In the genomic region with DNA sequence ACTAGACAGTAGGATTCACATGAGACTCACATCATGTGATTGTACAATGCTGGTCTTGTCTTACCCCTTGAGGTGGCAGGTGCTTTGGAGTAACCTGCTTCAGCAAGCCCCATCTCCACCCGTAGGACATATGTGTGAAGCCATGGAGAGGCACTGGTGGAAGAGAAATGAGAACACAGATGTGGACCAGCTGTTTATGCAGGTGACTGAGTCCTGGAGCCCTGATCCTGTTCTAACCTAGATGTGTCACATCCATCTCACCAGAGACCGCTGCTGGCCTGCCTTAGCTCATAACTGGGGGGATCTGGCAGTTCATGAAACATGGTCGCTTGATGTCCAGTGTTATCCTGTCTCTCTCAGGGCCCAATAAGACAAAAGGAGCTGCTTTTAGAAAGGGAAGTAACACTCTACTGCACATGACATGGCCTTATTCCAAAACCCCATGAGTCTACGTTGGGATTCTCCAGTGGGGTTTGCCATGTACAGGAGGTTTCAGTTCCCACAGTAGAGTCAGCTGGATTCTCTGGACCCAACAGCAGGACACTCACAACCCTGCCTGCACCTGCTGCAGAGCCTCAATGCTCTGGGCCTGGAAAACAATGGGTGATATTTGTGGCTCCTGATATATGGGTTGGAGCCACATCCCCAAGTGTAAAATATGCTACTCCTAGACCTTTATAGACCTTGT, we compare ENCODE assay signal across 16 cellular contexts.
DNase-seq lines count a peak whose midpoint lies in the region; ATAC-seq and TF ChIP-seq lines count a peak whose summit lies in the region.
"Had no signal": no experiment of that assay in that cellular context is flagged by ENCODE, and none has a peak within 500 bp of the region (broad histone marks: within the 10 kb centered on the region; RNA-seq: fewer than 3 reads in every experiment).

No MANE protein-coding gene starts in this region.

- peak; percentile 30 for DNase-seq in activated CD8-positive, alpha-beta memory T cell treated with anti-CD3 and anti-CD28 coated beads, Interleukin-2, amount 10 ng/mL, durations not matched to agents 7 days and 5 days
- peak; percentile 51 for DNase-seq in mesenteric fat pad (ENCODE audit: low spot score)
- DNase-seq in NCI-H226 = no peak
- DNase-seq: ACHN, COR-L47, GDM1, KBM-7, NCI-H1694 treated with DMSO at 0.1 percent for 48 hours, NCI-H82, PC-9 had no signal

- no peaks in the 10 kb centered on the region for H3K9me3 ChIP-seq in BLaER1
- H3K9me3 ChIP-seq in DOHH2 (ENCODE audit: control insufficient read depth, insufficient read depth, low read length) = no peaks in the 10 kb centered on the region

- H3K27ac ChIP-seq in BLaER1 (no peak overlapping the region), DOHH2 (ENCODE audit: low read depth, low read length) (peak overlapping the region; percentile 99)
- H3K27ac ChIP-seq: PC-9, RWPE1 had no signal

- H3K27me3 Mint-ChIP-seq in activated CD8-positive, alpha-beta memory T cell treated with anti-CD3 and anti-CD28 coated beads, Interleukin-2, amount 10 ng/mL, durations not matched to agents 7 days and 5 days = peaks cover 4% of the 10 kb centered on the region

- peaks cover 3% of the 10 kb centered on the region; the same call in 1 of the 2 replicates for H3K79me2 ChIP-seq in DOHH2 (ENCODE audit: control insufficient read depth, low read length)

- no peak overlapping the region for H3K4me3 Mint-ChIP-seq in activated CD8-positive, alpha-beta memory T cell treated with anti-CD3 and anti-CD28 coated beads, Interleukin-2, amount 10 ng/mL, durations not matched to agents 7 days and 5 days
- H3K4me3 Mint-ChIP-seq: CD14-positive monocyte had no signal

- ATAC-seq in activated CD8-positive, alpha-beta memory T cell treated with anti-CD3 and anti-CD28 coated beads, Interleukin-2, amount 10 ng/mL, durations not matched to agents 7 days and 5 days = no peak
- no peak for ATAC-seq in GM21447 (IDR thresholded peaks at IDR 0.05; ENCODE audit: unreplicated experiment)
- no peak for ATAC-seq in GM21786 (IDR thresholded peaks at IDR 0.05; ENCODE audit: unreplicated experiment)

- H4K20me1 ChIP-seq in BLaER1 = no peaks in the 10 kb centered on the region
- H4K20me1 ChIP-seq in DOHH2 (ENCODE audit: control insufficient read depth, insufficient read depth, low read depth, low read length) = no peaks in the 10 kb centered on the region

- no peaks in the 10 kb centered on the region for H3K36me3 Mint-ChIP-seq in activated CD8-positive, alpha-beta memory T cell treated with anti-CD3 and anti-CD28 coated beads, Interleukin-2, amount 10 ng/mL, durations not matched to agents 7 days and 5 days
- H3K36me3 Mint-ChIP-seq: CD14-positive monocyte had no signal

- H3K4me1 Mint-ChIP-seq in activated CD8-positive, alpha-beta memory T cell treated with anti-CD3 and anti-CD28 coated beads, Interleukin-2, amount 10 ng/mL, durations not matched to agents 7 days and 5 days = no peaks in the 10 kb centered on the region

- peak overlapping the region; percentile 62 for H3K4me2 ChIP-seq in BLaER1
- peak overlapping the region; percentile 45 for H3K4me2 ChIP-seq in DOHH2 (ENCODE audit: low read length)
- H3K4me2 ChIP-seq: PC-9 had no signal

- H3K9me2 ChIP-seq in DOHH2 (replicated peaks; ENCODE audit: control insufficient read depth, low read length) = no peaks in the 10 kb centered on the region

- CTCF ChIA-PET in activated CD8-positive, alpha-beta memory T cell treated with anti-CD3 and anti-CD28 coated beads, Interleukin-2, amount 10 ng/mL, durations not matched to agents 7 days and 5 days (lab: Charles Lee) = interaction anchor here (0.9 to 1.4 kb wide), 4 partner anchors 12 to 59 kb away, joined by 3 to 5 read pairs (median 4); no protein-coding TSS in a partner anchor

- no peaks in the 10 kb centered on the region for H3K36me3 ChIP-seq in BLaER1
- H3K36me3 ChIP-seq in DOHH2 (ENCODE audit: control insufficient read depth, low read length) = no peaks in the 10 kb centered on the region

- H3K9ac ChIP-seq in BLaER1 = peak overlapping the region; percentile 2; the same call in 1 of the 2 replicates

- peaks cover 23% of the 10 kb centered on the region for H3F3A ChIP-seq in DOHH2 (ENCODE audit: control insufficient read depth, insufficient read depth)

- H3K4me3 ChIP-seq in BLaER1 (no peak overlapping the region), DOHH2 (ENCODE audit: low read length) (peak overlapping the region; percentile 4)
- H3K4me3 ChIP-seq: PC-9 had no signal

- H3K27me3 ChIP-seq in BLaER1 = no peaks in the 10 kb centered on the region
- no peaks in the 10 kb centered on the region for H3K27me3 ChIP-seq in DOHH2 (ENCODE audit: control insufficient read depth, low read length)

- no peak overlapping the region for H3K27ac Mint-ChIP-seq in activated CD8-positive, alpha-beta memory T cell treated with anti-CD3 and anti-CD28 coated beads, Interleukin-2, amount 10 ng/mL, durations not matched to agents 7 days and 5 days
- H3K27ac Mint-ChIP-seq: CD14-positive monocyte had no signal

- H3K9me3 Mint-ChIP-seq in activated CD8-positive, alpha-beta memory T cell treated with anti-CD3 and anti-CD28 coated beads, Interleukin-2, amount 10 ng/mL, durations not matched to agents 7 days and 5 days (ENCODE audit: low read depth) = no peaks in the 10 kb centered on the region
- H3K9me3 Mint-ChIP-seq: CD14-positive monocyte had no signal

- H3K4me1 ChIP-seq in BLaER1 (peaks cover 38% of the 10 kb centered on the region), DOHH2 (ENCODE audit: control insufficient read depth, low read length) (peaks cover 100% of the 10 kb centered on the region)

- TF ChIP-seq CTCF in DOHH2 (IDR thresholded peaks at IDR 0.05; ENCODE audit: low read depth, low read length, poor library complexity, severe bottlenecking) = no peak
